Comparison of ENCODE assay signal across 16 cellular contexts in the genomic region with DNA sequence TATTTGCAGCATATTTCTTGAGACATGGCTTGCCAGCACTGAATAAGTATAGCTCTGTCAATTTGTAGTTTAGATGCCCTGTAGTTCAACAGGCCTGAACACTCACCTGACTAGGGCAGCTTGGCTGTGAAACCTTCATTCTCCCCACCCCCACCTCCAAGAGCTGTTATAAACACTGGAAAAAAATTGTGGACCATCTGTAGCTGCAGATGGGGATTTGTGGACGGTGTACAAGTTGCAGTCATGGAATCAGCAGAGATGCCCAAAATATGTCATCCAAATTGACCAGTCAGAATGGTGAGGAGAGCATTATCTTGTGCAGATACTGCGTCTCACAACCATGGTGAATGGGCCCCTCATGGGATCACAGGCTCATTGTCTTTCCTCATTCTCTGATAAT.
DNase-seq lines count a peak whose midpoint lies in the region; ATAC-seq and TF ChIP-seq lines count a peak whose summit lies in the region.
"Had no signal": no experiment of that assay in that cellular context is flagged by ENCODE, and none has a peak within 500 bp of the region (broad histone marks: within the 10 kb centered on the region; RNA-seq: fewer than 3 reads in every experiment).

No MANE protein-coding gene starts in this region.

- no peak for ATAC-seq in HG03439 (IDR thresholded peaks at IDR 0.05; ENCODE audit: unreplicated experiment)
- ATAC-seq: A549; CD8-positive, alpha-beta T cell; GM12878; HepG2 had no signal

- H3K27ac ChIP-seq in WERI-Rb-1, result no peak overlapping the region; the same call in 1 of the 2 replicates
- H3K27ac ChIP-seq: A549, C4-2B had no signal

- in situ Hi-C loops in GM13976 (cut with MboI; ENCODE audit: low sequenced_read_pairs, unreplicated experiment), result no loop called here

- H3K27me3 ChIP-seq in WERI-Rb-1 (ENCODE audit: insufficient read depth, low read depth, severe bottlenecking), result no peaks in the 10 kb centered on the region
- H3K27me3 ChIP-seq: BE2C had no signal

- no peak overlapping the region for H3K4me3 ChIP-seq in WERI-Rb-1 (ENCODE audit: low read depth, low read length)
- H3K4me3 ChIP-seq: A549, GM12878, HAP-1 had no signal

- no peak for TF ChIP-seq CTCF in WERI-Rb-1 (IDR thresholded peaks at IDR 0.05; ENCODE audit: low read depth, low read length)
- no peak for TF ChIP-seq CTCF in GM13976 (IDR thresholded peaks at IDR 0.05; ENCODE audit: borderline replicate concordance, control extremely low read depth, extremely low read depth, insufficient read depth, missing control alignments)

- H3K9me3 ChIP-seq in WERI-Rb-1 (ENCODE audit: severe bottlenecking), result peaks cover 4% of the 10 kb centered on the region
- H3K9me3 ChIP-seq: A549, BE2C, Caco-2, HAP-1 had no signal

- DNase-seq in NCI-H1694 (lab: John Stamatoyannopoulos, UW), result peak; percentile 62
- DNase-seq in NCI-H524 (lab: John Stamatoyannopoulos, UW), result peak; percentile 87 to 89
- DNase-seq in WERI-Rb-1, result peak; percentile 43
- no peak for DNase-seq in hepatic stellate cell (ENCODE audit: low spot score)
- no peak for DNase-seq in GM13976 (ENCODE audit: low spot score)
- DNase-seq in iPS-NIHi11 (ENCODE audit: low spot score), result no peak
- DNase-seq: BE2C; Caco-2; CD8-positive, alpha-beta T cell; GOT3 had no signal

- no peaks in the 10 kb centered on the region for H3K36me3 ChIP-seq in WERI-Rb-1
- H3K36me3 ChIP-seq: BE2C, HAP-1 had no signal

Comparison
In these comparisons a context has a peak if more than half of its experiments do, and no peak if none do; other contexts are left out.
1. DNase-seq: peak in NCI-H1694 (single experiment), NCI-H524 (2 of 2) and WERI-Rb-1 (single experiment); none in hepatic stellate cell (single experiment), GM13976 (single experiment) and iPS-NIHi11 (single experiment).